In the genomic region with DNA sequence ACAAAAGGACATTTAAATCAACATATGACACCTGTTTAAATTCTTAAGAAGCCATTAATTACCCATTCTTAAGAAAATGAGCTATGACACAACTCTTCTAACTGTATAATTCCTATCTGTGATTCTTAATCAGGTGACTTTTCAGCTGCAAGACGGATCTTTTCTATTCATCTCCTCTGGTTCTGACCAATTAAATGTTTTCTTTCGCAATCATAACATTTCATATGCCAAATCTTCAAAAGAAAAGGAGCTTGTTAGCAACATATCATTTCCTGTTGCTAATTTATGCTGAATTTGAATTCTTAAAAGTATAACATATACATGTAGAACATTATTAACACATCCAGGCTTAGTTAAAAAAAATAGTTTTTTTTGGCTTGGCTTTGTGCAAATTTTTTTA, we compare ENCODE assay signal across 28 cellular contexts.
"Had no signal": no experiment of that assay in that cellular context is flagged by ENCODE, and none has a peak within 500 bp of the region (broad histone marks: within the 10 kb centered on the region; RNA-seq: fewer than 3 reads in every experiment).

No MANE protein-coding gene starts in this region.

- H3K4me2 ChIP-seq: PC-9 had no signal

- FAIRE-seq: astrocyte, RCC 7860, TTC549 had no signal

- H3K4me1 ChIP-seq: body of pancreas, breast epithelium had no signal

- ATAC-seq: activated CD4-positive, alpha-beta T cell treated with anti-CD3 and anti-CD28 coated beads for 36 hours; activated CD4-positive, CD25-positive, alpha-beta regulatory T cell treated with anti-CD3 and anti-CD28 coated beads, Interleukin-2, amount 50 U/mL, for 24 hours; activated CD8-positive, alpha-beta T cell treated with anti-CD3 and anti-CD28 coated beads, Interleukin-2, amount 10 ng/mL, durations not matched to agents 7 days and 5 days; body of pancreas; Right ventricle myocardium inferior; WTC11 had no signal

- DNase-seq: activated CD4-positive, alpha-beta T cell treated with anti-CD3 and anti-CD28 coated beads for 36 hours; activated CD4-positive, alpha-beta T cell treated with anti-CD3 and anti-CD28 coated beads, Interleukin-2, amount 10 ng/mL, durations not matched to agents 7 days and 5 days; activated CD4-positive, alpha-beta T cell treated with anti-CD3 and anti-CD28 coated beads, Interleukin-2, amount 50 U/mL, for 48 hours; activated CD8-positive, alpha-beta T cell treated with anti-CD3 and anti-CD28 coated beads, Interleukin-2, amount 10 ng/mL, durations not matched to agents 7 days and 5 days; activated gamma-delta T cell; activated naive CD4-positive, alpha-beta T cell treated with Interleukin-2 at 50 U/mL for 16 hours; activated naive CD8-positive, alpha-beta T cell treated with anti-CD3 and anti-CD28 coated beads, Interleukin-2, amount 10 ng/mL, durations not matched to agents 7 days and 5 days; activated T-cell treated with anti-CD3 and anti-CD28 coated beads, Interleukin-2, amount 50 U/mL, for 24 hours; body of pancreas; NCI-H1105; NCI-H1417 treated with DMSO at 0.1 percent for 48 hours; NCI-H187 treated with DMSO at 0.1 percent for 48 hours; NCI-H2081; NCI-H2227 treated with DMSO at 0.1 percent for 48 hours; NCI-H446; NCI-H510A treated with DMSO at 0.1 percent for 48 hours; NCI-H69; NK-92 treated with Interleukin-12 subunit alpha and Interleukin-12 subunit beta, amount 100 ng/mL, for 24 hours; PC-9; SIG-M5 had no signal

- H3K36me3 ChIP-seq: breast epithelium had no signal

- H2AFZ ChIP-seq: PC-9 had no signal

- H3K27me3 ChIP-seq: body of pancreas, breast epithelium had no signal

- H3K27ac ChIP-seq: body of pancreas, breast epithelium, PC-9, RWPE1 had no signal

- H3K4me3 ChIP-seq: body of pancreas, breast epithelium, PC-9 had no signal

- H3K9me3 ChIP-seq: body of pancreas, breast epithelium had no signal
